Comparison of ENCODE assay signal across 16 cellular contexts in the genomic region with DNA sequence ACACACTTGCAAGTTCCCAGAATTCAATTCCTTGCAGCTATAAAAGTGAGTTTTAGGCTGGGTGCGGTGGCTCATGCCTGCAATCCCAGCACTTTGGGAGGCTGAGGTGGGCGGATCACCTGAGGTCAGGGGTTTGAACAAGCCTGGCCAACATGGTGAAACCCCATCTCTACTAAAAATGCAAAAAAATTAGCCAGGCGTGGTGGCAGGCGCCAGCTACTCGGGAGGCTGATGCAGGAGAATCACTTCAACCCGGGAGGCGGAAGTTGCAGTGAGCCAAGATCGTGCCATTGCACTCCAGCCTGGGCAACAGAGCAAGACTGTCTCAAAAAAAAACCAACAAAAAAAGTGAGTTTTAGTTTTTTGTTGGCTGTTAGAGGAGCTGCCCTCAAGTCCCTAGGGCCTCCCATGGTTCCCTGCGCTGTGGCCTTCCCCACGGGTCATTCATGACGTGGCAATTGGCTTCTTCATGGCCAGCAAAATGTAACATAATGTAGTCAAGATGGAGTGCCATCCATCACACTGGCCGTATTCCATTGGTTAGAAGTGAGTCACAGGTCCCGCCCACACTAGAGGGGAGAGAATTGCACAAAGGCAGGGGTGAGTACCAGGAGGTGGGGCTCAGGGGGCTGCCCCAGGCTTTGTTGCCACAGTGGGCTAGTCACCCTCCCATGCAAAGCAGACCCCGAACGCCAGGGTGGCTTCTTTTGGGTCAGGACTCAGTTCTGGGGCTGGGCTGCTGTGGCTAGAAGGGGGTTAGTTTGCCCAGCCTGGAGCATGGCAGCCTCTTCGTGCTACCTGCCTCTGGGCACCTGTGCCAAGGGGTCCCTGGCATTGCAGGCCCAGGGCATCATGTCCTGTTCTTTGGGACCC. TPM values are rescaled to one million over a fixed set of nuclear protein-coding genes. Genes with fewer than 3 reads are reported as not detected.
DNase-seq lines count a peak whose midpoint lies in the region; ATAC-seq and TF ChIP-seq lines count a peak whose summit lies in the region.
"Had no signal": no experiment of that assay in that cellular context is flagged by ENCODE, and none has a peak within 500 bp of the region (broad histone marks: within the 10 kb centered on the region; RNA-seq: fewer than 3 reads in every experiment).

No MANE protein-coding gene starts in this region.

- H3K4me1 ChIP-seq in psoas muscle: peaks cover 7% of the 10 kb centered on the region
- H3K4me1 ChIP-seq: Caco-2 had no signal

- H3K4me1 Mint-ChIP-seq in activated naive CD8-positive, alpha-beta T cell treated with anti-CD3 and anti-CD28 coated beads, Interleukin-2, amount 50 U/mL, for 24 hours: peaks cover 11% of the 10 kb centered on the region

- intact Hi-C loops in psoas muscle (cut with DNase I): no loop called here

- H3K27ac ChIP-seq in psoas muscle: no peak overlapping the region
- H3K27ac ChIP-seq: SK-N-MC, suprapubic skin, VCaP had no signal

- H3K36me3 ChIP-seq in psoas muscle (ENCODE audit: insufficient read depth in 1 of 2, low read depth in 1 of 2): no peaks in the 10 kb centered on the region

- TF ChIP-seq CTCF in psoas muscle (IDR thresholded peaks at IDR 0.05): no peak

- no peaks in the 10 kb centered on the region for H3K36me3 Mint-ChIP-seq in activated naive CD8-positive, alpha-beta T cell treated with anti-CD3 and anti-CD28 coated beads, Interleukin-2, amount 50 U/mL, for 24 hours (ENCODE audit: low read depth)

- H3K4me3 Mint-ChIP-seq in activated naive CD8-positive, alpha-beta T cell treated with anti-CD3 and anti-CD28 coated beads, Interleukin-2, amount 50 U/mL, for 24 hours: no peak overlapping the region

- no peak overlapping the region for H3K4me3 ChIP-seq in psoas muscle
- H3K4me3 ChIP-seq: SK-N-MC, smooth muscle cell, suprapubic skin had no signal

- peak; percentile 32 for ATAC-seq in HG03342 (IDR thresholded peaks at IDR 0.05; ENCODE audit: unreplicated experiment)
- peak; percentile 47 for ATAC-seq in activated naive CD8-positive, alpha-beta T cell treated with anti-CD3 and anti-CD28 coated beads, Interleukin-2, amount 50 U/mL, for 24 hours
- ATAC-seq in HG03045 (IDR thresholded peaks at IDR 0.05; ENCODE audit: unreplicated experiment): no peak
- no peak for ATAC-seq in psoas muscle

- WGBS in psoas muscle, 3 donors: 87 to 91% (median 89%) methylated on average over 16 of the region's 16 CpGs

- no peaks in the 10 kb centered on the region for H3K27me3 ChIP-seq in psoas muscle (ENCODE audit: insufficient read depth in 3 of 3, low read length in 2 of 3)
- H3K27me3 ChIP-seq: suprapubic skin had no signal

- H3K9me3 ChIP-seq in psoas muscle: no peaks in the 10 kb centered on the region
- H3K9me3 ChIP-seq: Caco-2, suprapubic skin had no signal

- H3K27ac Mint-ChIP-seq in activated naive CD8-positive, alpha-beta T cell treated with anti-CD3 and anti-CD28 coated beads, Interleukin-2, amount 50 U/mL, for 24 hours: no peak overlapping the region

- no peaks in the 10 kb centered on the region for H3K9me3 Mint-ChIP-seq in activated naive CD8-positive, alpha-beta T cell treated with anti-CD3 and anti-CD28 coated beads, Interleukin-2, amount 50 U/mL, for 24 hours

- DNase-seq in stimulated activated CD4-positive, alpha-beta T cell treated with anti-CD3 and anti-CD28 coated beads, Interleukin-15, amount 100 ng/mL, for 24 hours: peak; percentile 16
- no peak for DNase-seq in stimulated activated CD4-positive, alpha-beta T cell treated with anti-CD3 and anti-CD28 coated beads, Interleukin-2, amount 100 ng/mL, for 48 hours
- no peak for DNase-seq in activated naive CD8-positive, alpha-beta T cell treated with anti-CD3 and anti-CD28 coated beads, Interleukin-2, amount 50 U/mL, for 24 hours
- DNase-seq in NCI-H2196 treated with DMSO at 0.1 percent for 48 hours (lab: John Stamatoyannopoulos, UW; ENCODE audit: unreplicated experiment) (no peak), psoas muscle (no peak), UCSD-AML1 (lab: John Stamatoyannopoulos, UW; ENCODE audit: unreplicated experiment) (no peak)
- DNase-seq: Caco-2, GOT3, NCI-H1092 treated with DMSO at 0.1 percent for 48 hours, NCI-H2227 treated with DMSO at 0.1 percent for 48 hours had no signal

- no peaks in the 10 kb centered on the region for H3K27me3 Mint-ChIP-seq in activated naive CD8-positive, alpha-beta T cell treated with anti-CD3 and anti-CD28 coated beads, Interleukin-2, amount 50 U/mL, for 24 hours

RNA-seq across cellular contexts. Expression of a gene that starts 37.7 kb away (rescaled TPM):
- total RNA-seq in psoas muscle: 10 to 100 TPM in 2 of 4 donors, 1 to 10 TPM in 2; 2.9 to 19.3 (median 11.0) TPM
- 10 to 100 TPM in 2 of 3 donors, 1 to 10 TPM in 1; 7.4 to 20.0 (median 13.4) TPM for polyA plus RNA-seq in psoas muscle

RNA-seq across cellular contexts. Expression of a gene that starts 55.6 kb away (rescaled TPM):
- total RNA-seq in psoas muscle: 10 to 100 TPM; 25.6 to 38.1 (median 33.6) TPM
- 10 to 100 TPM; 43.9 to 72.3 (median 62.1) TPM for polyA plus RNA-seq in psoas muscle

Comparison
In these comparisons a context has a peak if more than half of its experiments do, and no peak if none do; other contexts are left out.
1. ATAC-seq: peak in HG03342 (single experiment) and activated naive CD8-positive, alpha-beta T cell treated with anti-CD3 and anti-CD28 coated beads, Interleukin-2, amount 50 U/mL, for 24 hours (single experiment); none in HG03045 (single experiment) and psoas muscle (0 of 4).